ENCODE assay signal across 2 cellular contexts in genomic region chr13:86446311-86446710, GRCh38.
TF ChIP-seq lines count a peak whose summit lies in the region.

No MANE protein-coding gene starts in this region.

TF ChIP-seq in SK-N-SH, 30 proteins besides CTCF, POLR2A, EP300 and RAD21 (continued from another document):
- TF ChIP-seq ZBTB33 (IDR thresholded peaks at IDR 0.05; ENCODE audit: borderline replicate concordance, low read depth), result no peak
- no peak for TF ChIP-seq MAX (IDR thresholded peaks at IDR 0.05; ENCODE audit: low read depth)
- TF ChIP-seq FOSL2 (IDR thresholded peaks at IDR 0.05; ENCODE audit: borderline replicate concordance, low read depth), result no peak
- no peak for TF ChIP-seq TCF12 (IDR thresholded peaks at IDR 0.05)
- no peak for TF ChIP-seq USF2 (IDR thresholded peaks at IDR 0.05; ENCODE audit: borderline replicate concordance, low read depth, low read length)
- TF ChIP-seq SMC3 (IDR thresholded peaks at IDR 0.05; ENCODE audit: low read depth, low read length), result no peak
- no peak for TF ChIP-seq TAF1 (IDR thresholded peaks at IDR 0.05; ENCODE audit: borderline replicate concordance, low read depth, low read length)
- TF ChIP-seq CHD2 (IDR thresholded peaks at IDR 0.05; ENCODE audit: low read length, partially characterized antibody), result no peak
- no peak for TF ChIP-seq IRF3 (IDR thresholded peaks at IDR 0.05; ENCODE audit: low read depth, low read length)
- no peak for TF ChIP-seq GATA2 (CRISPR knock-in tag; IDR thresholded peaks at IDR 0.05)
- no peak for TF ChIP-seq JUND (IDR thresholded peaks at IDR 0.05)
TF ChIP-seq in SK-N-SH: peak in this region for 0.

TF ChIP-seq in SK-N-SH treated with all-trans-retinoic acid at 6 μM for 48 hours, 23 proteins besides CTCF, POLR2A, EP300 and RAD21 (continued from another document):
- TF ChIP-seq CREB5 (CRISPR knock-in tag; IDR thresholded peaks at IDR 0.05; ENCODE audit: low read depth), result no peak
- TF ChIP-seq TOX (CRISPR knock-in tag; IDR thresholded peaks at IDR 0.05; ENCODE audit: borderline replicate concordance), result no peak
